ENCODE assay signal across 18 cellular contexts in genomic region chr12:97701901-97702300, GRCh38.
DNase-seq lines count a peak whose midpoint lies in the region; ATAC-seq, FAIRE-seq and TF ChIP-seq lines count a peak whose summit lies in the region.
"Had no signal": no experiment of that assay in that cellular context is flagged by ENCODE, and none has a peak within 500 bp of the region (broad histone marks: within the 10 kb centered on the region; RNA-seq: fewer than 3 reads in every experiment).

No MANE protein-coding gene starts in this region.

- H3K27ac ChIP-seq in PC-3 (ENCODE audit: low read length) (no peak overlapping the region), H1 (ENCODE audit: low read depth, low read length) (no peak overlapping the region)
- H3K27ac ChIP-seq: 22Rv1, A549, BLaER1 had no signal

- no peak for TF ChIP-seq EP300 in H1 (IDR thresholded peaks at IDR 0.05; ENCODE audit: borderline replicate concordance in 1 of 2, low read depth in 2 of 2, low read length in 2 of 2)

- H3K27me3 ChIP-seq in PC-3 (ENCODE audit: low read length) (no peaks in the 10 kb centered on the region), H1 (replicated peaks in 1 of 4; ENCODE audit: control insufficient read depth in 3 of 4, extremely low read depth in 1 of 4, insufficient read depth in 3 of 4, low read length in 3 of 4) (no peaks in the 10 kb centered on the region)
- H3K27me3 ChIP-seq: BLaER1 had no signal

- H2BK20ac ChIP-seq in H1 (ENCODE audit: low read length): no peak overlapping the region

- no peak overlapping the region for H3K27ac Mint-ChIP-seq in activated naive CD8-positive, alpha-beta T cell treated with anti-CD3 and anti-CD28 coated beads for 36 hours
- H3K27ac Mint-ChIP-seq: CD14-positive monocyte; CD4-positive, alpha-beta memory T cell; H9 had no signal

- H3K79me1 ChIP-seq in H1 (ENCODE audit: low read depth, low read length): no peaks in the 10 kb centered on the region

- H3K4me3 ChIP-seq in PC-3 (ENCODE audit: low read length) (no peak overlapping the region), H1 (ENCODE audit: extremely low read depth in 1 of 4, insufficient read depth in 2 of 4, low read depth in 3 of 4, low read length in 4 of 4) (no peak overlapping the region)
- H3K4me3 ChIP-seq: A549, BLaER1, GM12878 had no signal

- TF ChIP-seq CTCF in PC-3 (conservative IDR thresholded peaks at IDR 0.05; ENCODE audit: low read depth, low read length): no peak
- TF ChIP-seq CTCF in H1 (IDR thresholded peaks at IDR 0.05; ENCODE audit: control extremely low read depth in 1 of 3, insufficient read depth in 1 of 3, low read depth in 1 of 3, low read length in 3 of 3): no peak

- no peak for TF ChIP-seq RAD21 in H1 (IDR thresholded peaks at IDR 0.05 in 1 of 2, conservative IDR thresholded peaks at IDR 0.05 in 1 of 2; ENCODE audit: low read depth in 2 of 2, low read length in 2 of 2)

- WGBS in H1 (ENCODE audit: extremely low coverage in 1 of 2, insufficient coverage in 1 of 2, insufficient read length in 1 of 2, insufficient replicate concordance in 2 of 2, low coverage in 1 of 2, low lambda C conversion rate in 2 of 2, missing lambda C conversion rate in 1 of 2), 2 experiments: 91% methylated on average over 4 of the region's 4 CpGs; no CpG with 5 or more reads in 1 of the 2 experiments

- H3K14ac ChIP-seq in H1 (ENCODE audit: insufficient read length): no peak overlapping the region

- H3K36me3 ChIP-seq in PC-3 (ENCODE audit: low read depth, low read length): no peaks in the 10 kb centered on the region
- H3K36me3 ChIP-seq in H1 (ENCODE audit: control insufficient read depth in 2 of 4, insufficient read depth in 4 of 4, low read length in 3 of 4): no peaks in the 10 kb centered on the region
- H3K36me3 ChIP-seq: BLaER1 had no signal

- H3K9ac ChIP-seq in PC-3 (ENCODE audit: low read length) (no peak overlapping the region), H1 (replicated peaks in 1 of 4; ENCODE audit: extremely low read depth in 1 of 4, low read depth in 3 of 4, low read length in 3 of 4) (no peak overlapping the region)
- H3K9ac ChIP-seq: BLaER1 had no signal

- no peak for TF ChIP-seq POLR2A in H1 (IDR thresholded peaks at IDR 0.05; ENCODE audit: control extremely low read depth in 1 of 2, low read depth in 2 of 2, low read length in 2 of 2)

- H3K23ac ChIP-seq in H1 (ENCODE audit: insufficient read length): no peak overlapping the region

- no peaks in the 10 kb centered on the region for H3K4me1 Mint-ChIP-seq in activated naive CD8-positive, alpha-beta T cell treated with anti-CD3 and anti-CD28 coated beads for 36 hours
- H3K4me1 Mint-ChIP-seq: CD14-positive monocyte; CD4-positive, alpha-beta memory T cell had no signal

- H2BK5ac ChIP-seq in H1 (ENCODE audit: low read depth, low read length): no peak overlapping the region

- H3K23me2 ChIP-seq in H1 (ENCODE audit: low read depth, low read length): no peaks in the 10 kb centered on the region

- H3K27me3 Mint-ChIP-seq in activated naive CD8-positive, alpha-beta T cell treated with anti-CD3 and anti-CD28 coated beads for 36 hours: no peaks in the 10 kb centered on the region
- H3K27me3 Mint-ChIP-seq: CD4-positive, alpha-beta memory T cell had no signal

- H2AFZ ChIP-seq in PC-3 (ENCODE audit: low read length): no peak overlapping the region
- H2AFZ ChIP-seq in H1 (ENCODE audit: low read length): peak overlapping the region; percentile 44

- H3K36me3 Mint-ChIP-seq in activated naive CD8-positive, alpha-beta T cell treated with anti-CD3 and anti-CD28 coated beads for 36 hours: no peaks in the 10 kb centered on the region
- H3K36me3 Mint-ChIP-seq: CD14-positive monocyte; CD4-positive, alpha-beta memory T cell had no signal

- H3K4ac ChIP-seq in H1 (replicated peaks; ENCODE audit: insufficient read length, low read depth, low read length): no peak overlapping the region

- H2BK15ac ChIP-seq in H1 (ENCODE audit: low read length): no peak overlapping the region

- H3K4me1 ChIP-seq in PC-3 (ENCODE audit: insufficient read depth, low read length) (0 out of 2 replicates have a peak, but pooled peaks cover 2% of the 10 kb centered on the region), H1 (replicated peaks in 1 of 4; ENCODE audit: control insufficient read depth in 3 of 4, insufficient read depth in 4 of 4, low read length in 3 of 4) (peaks cover 0 to 5% (median 1%) of the 10 kb centered on the region in 4 experiments; a peak in 4 of 7 replicates)
- H3K4me1 ChIP-seq: A549, BLaER1 had no signal

- no TSS peak for BruUV-seq in PC-3 (replicated peaks; lab: Mats Ljungman, UMichigan)

- no peak overlapping the region for H4K8ac ChIP-seq in H1 (ENCODE audit: extremely low read depth, insufficient read depth, low read length)

- H3K4me2 ChIP-seq in PC-3 (ENCODE audit: low read length): no peak overlapping the region
- no peak overlapping the region for H3K4me2 ChIP-seq in H1 (ENCODE audit: insufficient read depth in 1 of 2, low read depth in 2 of 2, low read length in 2 of 2)
- H3K4me2 ChIP-seq: A549, BLaER1 had no signal

- no peaks in the 10 kb centered on the region for H4K20me1 ChIP-seq in PC-3 (ENCODE audit: low read length)
- H4K20me1 ChIP-seq in H1 (replicated peaks in 1 of 2; ENCODE audit: control insufficient read depth in 1 of 2, insufficient read depth in 2 of 2, low read length in 2 of 2): no peaks in the 10 kb centered on the region
- H4K20me1 ChIP-seq: BLaER1 had no signal

- no peak overlapping the region for H3K56ac ChIP-seq in H1 (replicated peaks; ENCODE audit: insufficient read length, low read depth, low read length)

- H2BK120ac ChIP-seq in H1 (replicated peaks; ENCODE audit: low read depth, low read length): peak overlapping the region; percentile 67

- no peaks in the 10 kb centered on the region for H3K9me3 Mint-ChIP-seq in activated naive CD8-positive, alpha-beta T cell treated with anti-CD3 and anti-CD28 coated beads for 36 hours

- no peaks in the 10 kb centered on the region for H3K9me2 ChIP-seq in PC-3 (replicated peaks; ENCODE audit: low read length)

- DNase-seq in NCI-H82 (lab: John Stamatoyannopoulos, UW): peak; percentile 24
- no peak for DNase-seq in NCI-H82 treated with DMSO at 0.1 percent for 48 hours (lab: John Stamatoyannopoulos, UW; ENCODE audit: unreplicated experiment)
- DNase-seq in PC-3: peak; percentile 33
- DNase-seq in H1 (ENCODE audit: low read depth in 1 of 2, low spot score in 2 of 2): no peak
- DNase-seq in ureter (ENCODE audit: low spot score): peak; percentile 45
- no peak for DNase-seq in activated naive CD8-positive, alpha-beta T cell treated with anti-CD3 and anti-CD28 coated beads for 36 hours
- DNase-seq in effector CD4-positive, alpha-beta T cell: no peak
- DNase-seq: AML-193; CD4-positive, alpha-beta memory T cell; DMS79 treated with DMSO at 0.1 percent for 48 hours; GOT3; H9 had no signal

- H4K5ac ChIP-seq in H1 (ENCODE audit: insufficient read length, low read depth, low read length): no peak overlapping the region

- ATAC-seq in PC-3: no peak
- ATAC-seq in HG02981 (IDR thresholded peaks at IDR 0.05; ENCODE audit: unreplicated experiment): no peak
- ATAC-seq: A549, GM12878 had no signal

- no peak overlapping the region for H4K91ac ChIP-seq in H1 (replicated peaks; ENCODE audit: insufficient read length, low read length)

- H3F3A ChIP-seq in PC-3 (ENCODE audit: low read length, unreplicated experiment): no peaks in the 10 kb centered on the region

- POLR2A ChIA-PET in PC-3 (lab: Charles Lee; ENCODE audit: unreplicated experiment) (no interaction called here), H1 (lab: Charles Lee; ENCODE audit: partially characterized antibody) (no interaction called here)

- no peaks in the 10 kb centered on the region for H3K9me3 ChIP-seq in PC-3 (ENCODE audit: low read length)
- H3K9me3 ChIP-seq in H1 (ENCODE audit: insufficient read depth in 2 of 2, low read depth in 1 of 2, low read length in 1 of 2): peaks cover 3 to 9% of the 10 kb centered on the region in 2 experiments; a peak in 3 of 4 replicates
- H3K9me3 ChIP-seq: A549, BLaER1 had no signal

- H2BK12ac ChIP-seq in H1 (ENCODE audit: low read depth, low read length): no peak overlapping the region

- no peak overlapping the region for H2AK5ac ChIP-seq in H1 (ENCODE audit: low read depth, low read length)

- H3K18ac ChIP-seq in H1 (ENCODE audit: extremely low read depth, low read length): no peak overlapping the region

- H3K79me2 ChIP-seq in PC-3 (ENCODE audit: low read length) (no peaks in the 10 kb centered on the region), H1 (ENCODE audit: control insufficient read depth in 1 of 2, insufficient read depth in 2 of 2, low read length in 2 of 2) (no peaks in the 10 kb centered on the region)

- H3K4me3 Mint-ChIP-seq in activated naive CD8-positive, alpha-beta T cell treated with anti-CD3 and anti-CD28 coated beads for 36 hours: no peak overlapping the region
- H3K4me3 Mint-ChIP-seq: CD14-positive monocyte; CD4-positive, alpha-beta memory T cell; H9 had no signal

- CTCF ChIA-PET in PC-3 (lab: Charles Lee) (no interaction called here), H1 (lab: Charles Lee; ENCODE audit: partially characterized antibody) (interaction anchor here (0.6 to 0.9 kb wide), 2 partner anchors 11 to 1125 kb away, joined by 3 read pairs; no protein-coding TSS in a partner anchor)

- FAIRE-seq in H1 (lab: Jason Lieb, UNC): no peak
- FAIRE-seq: A549, GM12878 had no signal

- intact Hi-C loops in PC-3 (cut with micrococcal nuclease): no loop called here

TF ChIP-seq in H1, 55 proteins besides CTCF, POLR2A, EP300 and RAD21 (continues in another document):
- TF ChIP-seq JUND (IDR thresholded peaks at IDR 0.05; ENCODE audit: low read length) (no peak), TBP (IDR thresholded peaks at IDR 0.05; ENCODE audit: low read depth, low read length) (no peak), MAFK (IDR thresholded peaks at IDR 0.05; ENCODE audit: low read depth, low read length) (no peak), ATF3 (IDR thresholded peaks at IDR 0.05; ENCODE audit: insufficient read depth, low read depth, low read length) (no peak), CHD1 (IDR thresholded peaks at IDR 0.05; ENCODE audit: low read depth, low read length) (no peak), SRF (IDR thresholded peaks at IDR 0.05; ENCODE audit: low read depth, low read length) (no peak), NRF1 (IDR thresholded peaks at IDR 0.05; ENCODE audit: low read depth, low read length) (no peak), FOSL1 (IDR thresholded peaks at IDR 0.05; ENCODE audit: insufficient read depth, low read depth, low read length) (no peak), PHF8 (conservative IDR thresholded peaks at IDR 0.05; ENCODE audit: low read depth, low read length) (no peak), BCL11A (IDR thresholded peaks at IDR 0.05; ENCODE audit: low read depth in 2 of 2, low read length in 2 of 2) (no peak), SIX5 (IDR thresholded peaks at IDR 0.05; ENCODE audit: low read depth, low read length) (no peak), GABPA (IDR thresholded peaks at IDR 0.05; ENCODE audit: borderline replicate concordance, insufficient read depth, low read length) (no peak), BRCA1 (IDR thresholded peaks at IDR 0.05; ENCODE audit: low read depth, low read length) (no peak)

Comparison
In these comparisons a context has a peak if more than half of its experiments do, and no peak if none do; other contexts are left out.
1. DNase-seq: peak in NCI-H82 (single experiment), PC-3 (single experiment) and ureter (single experiment); none in NCI-H82 treated with DMSO at 0.1 percent for 48 hours (single experiment), H1 (0 of 2), activated naive CD8-positive, alpha-beta T cell treated with anti-CD3 and anti-CD28 coated beads for 36 hours (single experiment) and effector CD4-positive, alpha-beta T cell (single experiment).